15 cellular contexts compared by ENCODE assay signal in genomic region chr16:56732832-56733231, GRCh38.
DNase-seq lines count a peak whose midpoint lies in the region; ATAC-seq lines count a peak whose summit lies in the region.
"Had no signal": no experiment of that assay in that cellular context is flagged by ENCODE, and none has a peak within 500 bp of the region (broad histone marks: within the 10 kb centered on the region; RNA-seq: fewer than 3 reads in every experiment).

No MANE protein-coding gene starts in this region.

- peak; percentile 71 to 73 for ATAC-seq in activated CD4-positive, CD25-positive, alpha-beta regulatory T cell treated with anti-CD3 and anti-CD28 coated beads, Interleukin-2, amount 50 U/mL, for 24 hours
- ATAC-seq in GM18858 (IDR thresholded peaks at IDR 0.05; ENCODE audit: unreplicated experiment): peak; percentile 35
- ATAC-seq in HG03039 (IDR thresholded peaks at IDR 0.05; ENCODE audit: unreplicated experiment): peak; percentile 36
- ATAC-seq in GM21529 (IDR thresholded peaks at IDR 0.05; ENCODE audit: unreplicated experiment): no peak
- ATAC-seq: effector memory CD8-positive, alpha-beta T cell; K562; naive thymus-derived CD8-positive, alpha-beta T cell; PC-3; SK-N-SH treated with all-trans-retinoic acid at 6 μM for 48 hours had no signal

- DNase-seq in activated CD4-positive, CD25-positive, alpha-beta regulatory T cell (lab: John Stamatoyannopoulos, UW): no peak
- peak; percentile 27 for DNase-seq in germinal center (ENCODE audit: low spot score)
- no peak for DNase-seq in iPS-NIHi11 (ENCODE audit: low spot score)
- no peak for DNase-seq in DMS153 treated with DMSO at 0.1 percent for 48 hours (lab: John Stamatoyannopoulos, UW; ENCODE audit: unreplicated experiment)
- DNase-seq: CD4-positive, CD25-positive, alpha-beta regulatory T cell; effector memory CD8-positive, alpha-beta T cell; naive thymus-derived CD8-positive, alpha-beta T cell; NCI-H1417 treated with DMSO at 0.1 percent for 48 hours had no signal
